24 cellular contexts compared by ENCODE assay signal in genomic region chr6:14459315-14459714, GRCh38.
"Had no signal": no experiment of that assay in that cellular context is flagged by ENCODE, and none has a peak within 500 bp of the region (broad histone marks: within the 10 kb centered on the region; RNA-seq: fewer than 3 reads in every experiment).

No MANE protein-coding gene starts in this region.

- H3K9me3 ChIP-seq: colonic mucosa, left ventricle myocardium inferior, lower lobe of right lung, pancreas, suprapubic skin, thyroid gland had no signal

- H3K36me3 Mint-ChIP-seq: type B pancreatic cell had no signal

- ATAC-seq: lower lobe of right lung; stimulated activated naive CD8-positive, alpha-beta T cell treated with anti-CD3 and anti-CD28 coated beads, Interleukin-15, Interleukin-2, amounts not matched to agents 100 U/mL and 50 U/mL, for 24 hours had no signal

- H3K27me3 ChIP-seq: colonic mucosa, pancreas, suprapubic skin, thyroid gland had no signal

- DNase-seq: colonic mucosa; dermis blood vessel endothelial cell; endodermal cell; erythroblast; immature natural killer cell; kidney; left cardiac atrium; left ventricle myocardium inferior; lower lobe of right lung; mesendoderm; naive B cell; occipital lobe; pancreas; right cardiac atrium; stimulated activated CD4-positive, alpha-beta T cell treated with anti-CD3 and anti-CD28 coated beads, Interleukin-2, amount 100 ng/mL, for 48 hours; stimulated activated naive CD8-positive, alpha-beta T cell treated with anti-CD3 and anti-CD28 coated beads, Interleukin-15, Interleukin-2, amounts not matched to agents 100 U/mL and 50 U/mL, for 24 hours had no signal

- H3K27me3 Mint-ChIP-seq: naive B cell, progenitor cell of endocrine pancreas had no signal

- H3K4me1 ChIP-seq: colonic mucosa, lower lobe of right lung, pancreas had no signal

- H3K27ac Mint-ChIP-seq: endodermal cell, immature natural killer cell, progenitor cell of endocrine pancreas, type B pancreatic cell had no signal

- H3K4me3 Mint-ChIP-seq: endodermal cell, immature natural killer cell, naive B cell, nephron, type B pancreatic cell had no signal

- H3K27ac ChIP-seq: colonic mucosa, left ventricle myocardium inferior, lower lobe of right lung, pancreas, suprapubic skin, thyroid gland had no signal

- FAIRE-seq: endothelial cell of umbilical vein, kidney, pancreas, urothelium cell line had no signal

- H3K36me3 ChIP-seq: colonic mucosa, lower lobe of right lung, pancreas, suprapubic skin, thyroid gland had no signal

- H3K4me3 ChIP-seq: colonic mucosa, left ventricle myocardium inferior, lower lobe of right lung, pancreas, smooth muscle cell, suprapubic skin, thyroid gland had no signal

- H3K9me3 Mint-ChIP-seq: immature natural killer cell, type B pancreatic cell had no signal
